In genomic region chr4:1996866-1997611, GRCh38 we compare ENCODE assay signal across 17 cellular contexts. TPM values are rescaled to one million over a fixed set of nuclear protein-coding genes. Genes with fewer than 3 reads are reported as not detected.
A peak's percentile ranks its signal among the peaks of the same experiment; 100 is the strongest.
DNase-seq lines count a peak whose midpoint lies in the region; ATAC-seq and TF ChIP-seq lines count a peak whose summit lies in the region.
"Had no signal": no experiment of that assay in that cellular context is flagged by ENCODE, and none has a peak within 500 bp of the region (broad histone marks: within the 10 kb centered on the region; RNA-seq: fewer than 3 reads in every experiment).

No MANE protein-coding gene starts in this region.

- intact Hi-C loops in heart left ventricle (cut with DNase I), result no loop called here

- H3K27me3 ChIP-seq in trophoblast cell (ENCODE audit: insufficient read depth, low read length), result no peaks in the 10 kb centered on the region
- no peaks in the 10 kb centered on the region for H3K27me3 ChIP-seq in heart left ventricle
- H3K27me3 ChIP-seq in effector memory CD4-positive, alpha-beta T cell (replicated peaks; ENCODE audit: control insufficient read depth, insufficient read depth, low read length, poor library complexity, severe bottlenecking), result no peaks in the 10 kb centered on the region
- H3K27me3 ChIP-seq: BLaER1 treated with 17β-estradiol and CSF1 and Interleukin-3, amounts not matched to agents 10 nM and 100 nM had no signal

- H3K9me3 Mint-ChIP-seq in activated naive CD8-positive, alpha-beta T cell (ENCODE audit: low read depth), result peaks cover 22% of the 10 kb centered on the region
- peaks cover 37% of the 10 kb centered on the region for H3K9me3 Mint-ChIP-seq in activated naive CD8-positive, alpha-beta T cell treated with anti-CD3 and anti-CD28 coated beads, Interleukin-2, amount 50 U/mL, for 24 hours
- peaks cover 14% of the 10 kb centered on the region for H3K9me3 Mint-ChIP-seq in WTC11

- H3K36me3 ChIP-seq in trophoblast cell (ENCODE audit: control insufficient read depth in 1 of 2, insufficient read depth in 2 of 2, low read length in 2 of 2), result no peaks in the 10 kb centered on the region
- peaks cover 0 to 10% (median 0%) of the 10 kb centered on the region in 9 donors for H3K36me3 ChIP-seq in heart left ventricle
- H3K36me3 ChIP-seq in effector memory CD4-positive, alpha-beta T cell (ENCODE audit: control insufficient read depth, insufficient read depth, low read length), result no peaks in the 10 kb centered on the region

- TF ChIP-seq CTCF in WTC11 (IDR thresholded peaks at IDR 0.05) (no peak), heart left ventricle (IDR thresholded peaks at IDR 0.05) (no peak)

- CTCF ChIA-PET in WTC11 (lab: Charles Lee), result interaction anchor here (1.3 kb wide), 1 partner anchor 15 kb away, joined by 4 read pairs; no protein-coding TSS in a partner anchor

- peaks cover 6 to 12% of the 10 kb centered on the region in 2 experiments for H3K4me1 ChIP-seq in trophoblast cell (ENCODE audit: control insufficient read depth in 1 of 2, insufficient read depth in 2 of 2, low read length in 2 of 2)
- no peaks in the 10 kb centered on the region for H3K4me1 ChIP-seq in heart left ventricle
- no peaks in the 10 kb centered on the region for H3K4me1 ChIP-seq in effector memory CD4-positive, alpha-beta T cell (ENCODE audit: control insufficient read depth, insufficient read depth, low read length, poor library complexity, severe bottlenecking)

- H4K8ac ChIP-seq in trophoblast cell (ENCODE audit: low read depth, low read length), result no peak overlapping the region

- H3K27ac ChIP-seq in trophoblast cell (ENCODE audit: low read depth, low read length), result no peak overlapping the region
- no peak overlapping the region for H3K27ac ChIP-seq in heart left ventricle
- H3K27ac ChIP-seq in effector memory CD4-positive, alpha-beta T cell (ENCODE audit: insufficient read depth, low read length, poor library complexity, severe bottlenecking), result no peak overlapping the region
- H3K27ac ChIP-seq: BLaER1 treated with 17β-estradiol and CSF1 and Interleukin-3, amounts not matched to agents 10 nM and 100 nM had no signal

- H2AFZ ChIP-seq in trophoblast cell (ENCODE audit: insufficient read depth, low read length, poor library complexity), result no peak overlapping the region
- H2AFZ ChIP-seq: GM23338 had no signal

- H4K12ac ChIP-seq in trophoblast cell (ENCODE audit: low read depth, low read length), result no peak overlapping the region

- peak overlapping the region; percentile 67 for H3K4ac ChIP-seq in trophoblast cell (ENCODE audit: low read depth, low read length)

- no peak overlapping the region for H3K23ac ChIP-seq in trophoblast cell (ENCODE audit: low read length)

- H3K9me3 ChIP-seq in trophoblast cell (ENCODE audit: insufficient read depth, low read depth, low read length), result no peaks in the 10 kb centered on the region
- peaks cover 0 to 47% (median 17%) of the 10 kb centered on the region in 12 donors for H3K9me3 ChIP-seq in heart left ventricle
- no peaks in the 10 kb centered on the region for H3K9me3 ChIP-seq in effector memory CD4-positive, alpha-beta T cell (ENCODE audit: control insufficient read depth, low read length)

- WGBS in trophoblast cell (ENCODE audit: extremely low coverage, insufficient coverage, insufficient read length), result no CpG with 5 or more reads among the region's 3 CpGs
- 66 to 88% (median 84%) methylated on average over 3 of the region's 3 CpGs for WGBS in heart left ventricle, 4 donors

- no peak overlapping the region for H2AK5ac ChIP-seq in trophoblast cell (ENCODE audit: low read length)

- no peaks in the 10 kb centered on the region for H3K79me1 ChIP-seq in trophoblast cell (ENCODE audit: low read length)

- peaks cover 44% of the 10 kb centered on the region for H3K4me1 Mint-ChIP-seq in activated naive CD8-positive, alpha-beta T cell (ENCODE audit: low read depth)
- peaks cover 22% of the 10 kb centered on the region for H3K4me1 Mint-ChIP-seq in activated naive CD8-positive, alpha-beta T cell treated with anti-CD3 and anti-CD28 coated beads, Interleukin-2, amount 50 U/mL, for 24 hours
- H3K4me1 Mint-ChIP-seq in WTC11, result peaks cover 41% of the 10 kb centered on the region

- POLR2A ChIA-PET in WTC11 (lab: Charles Lee), result no interaction called here

- no peak overlapping the region for H4K91ac ChIP-seq in trophoblast cell (ENCODE audit: low read depth, low read length)

- no peak overlapping the region for H2BK5ac ChIP-seq in trophoblast cell (ENCODE audit: low read depth, low read length, poor library complexity)

- H2BK120ac ChIP-seq in trophoblast cell (ENCODE audit: insufficient read depth, low read length, poor library complexity), result no peak overlapping the region

- TF ChIP-seq POLR2A in heart left ventricle (IDR thresholded peaks at IDR 0.05), result no peak

- DNase-seq in activated naive CD8-positive, alpha-beta T cell treated with anti-CD3 and anti-CD28 coated beads, Interleukin-2, amount 50 U/mL, for 24 hours, result no peak
- no peak for DNase-seq in WTC11 (ENCODE audit: low spot score)
- peak; percentile 24 to 52 for DNase-seq in trophoblast cell
- DNase-seq in heart left ventricle, result no peak
- DNase-seq in effector memory CD4-positive, alpha-beta T cell, result no peak
- no peak for DNase-seq in NK-92 (lab: John Stamatoyannopoulos, UW; ENCODE audit: unreplicated experiment)
- DNase-seq: ACHN; Calu3; CD4-positive, alpha-beta T cell; DMS 273 treated with DMSO at 0.1 percent for 48 hours; DMS79 treated with DMSO at 0.1 percent for 48 hours; EL; H7 had no signal

- H3K18ac ChIP-seq in trophoblast cell (ENCODE audit: low read length), result no peak overlapping the region

- no peaks in the 10 kb centered on the region for H3K79me2 ChIP-seq in trophoblast cell (ENCODE audit: control insufficient read depth, insufficient read depth, low read length, poor library complexity)

- H3K4me3 ChIP-seq in trophoblast cell (ENCODE audit: low read depth, low read length) (no peak overlapping the region), heart left ventricle (no peak overlapping the region)
- H3K4me3 ChIP-seq in effector memory CD4-positive, alpha-beta T cell (ENCODE audit: insufficient read depth, low read depth, low read length, poor library complexity, severe bottlenecking), result no peak overlapping the region
- H3K4me3 ChIP-seq: GM23338 had no signal

- H3K27me3 Mint-ChIP-seq in activated naive CD8-positive, alpha-beta T cell, result no peaks in the 10 kb centered on the region
- H3K27me3 Mint-ChIP-seq in activated naive CD8-positive, alpha-beta T cell treated with anti-CD3 and anti-CD28 coated beads, Interleukin-2, amount 50 U/mL, for 24 hours, result no peaks in the 10 kb centered on the region
- no peaks in the 10 kb centered on the region for H3K27me3 Mint-ChIP-seq in WTC11 (ENCODE audit: low read depth)
- H3K27me3 Mint-ChIP-seq: CD4-positive, alpha-beta T cell; IgD-negative memory B cell had no signal

- no peak overlapping the region for H3K4me2 ChIP-seq in trophoblast cell (ENCODE audit: low read length)
- H3K4me2 ChIP-seq: BLaER1 treated with 17β-estradiol and CSF1 and Interleukin-3, amounts not matched to agents 10 nM and 100 nM; GM23338 had no signal

- H3K4me3 Mint-ChIP-seq in activated naive CD8-positive, alpha-beta T cell, result peak overlapping the region; percentile 5
- H3K4me3 Mint-ChIP-seq in activated naive CD8-positive, alpha-beta T cell treated with anti-CD3 and anti-CD28 coated beads, Interleukin-2, amount 50 U/mL, for 24 hours, result no peak overlapping the region
- H3K4me3 Mint-ChIP-seq in WTC11, result no peak overlapping the region
- H3K4me3 Mint-ChIP-seq: CD4-positive, alpha-beta T cell; GM23338; IgD-negative memory B cell had no signal

- no peak overlapping the region for H3K14ac ChIP-seq in trophoblast cell (ENCODE audit: low read length)

- no peak overlapping the region for H2BK12ac ChIP-seq in trophoblast cell (ENCODE audit: low read length)

- no peak overlapping the region for H3K27ac Mint-ChIP-seq in activated naive CD8-positive, alpha-beta T cell
- H3K27ac Mint-ChIP-seq in activated naive CD8-positive, alpha-beta T cell treated with anti-CD3 and anti-CD28 coated beads, Interleukin-2, amount 50 U/mL, for 24 hours, result no peak overlapping the region
- H3K27ac Mint-ChIP-seq in WTC11, result peak overlapping the region; percentile 26; the same call in 1 of the 2 replicates
- H3K27ac Mint-ChIP-seq: CD4-positive, alpha-beta T cell; IgD-negative memory B cell had no signal

- peaks cover 47% of the 10 kb centered on the region for H3K36me3 Mint-ChIP-seq in activated naive CD8-positive, alpha-beta T cell
- H3K36me3 Mint-ChIP-seq in activated naive CD8-positive, alpha-beta T cell treated with anti-CD3 and anti-CD28 coated beads, Interleukin-2, amount 50 U/mL, for 24 hours (ENCODE audit: low read depth), result peaks cover 65% of the 10 kb centered on the region
- peaks cover 28% of the 10 kb centered on the region for H3K36me3 Mint-ChIP-seq in WTC11

- ATAC-seq in activated naive CD8-positive, alpha-beta T cell treated with anti-CD3 and anti-CD28 coated beads, Interleukin-2, amount 50 U/mL, for 24 hours, result no peak
- no peak for ATAC-seq in WTC11
- ATAC-seq in heart left ventricle, result no peak
- ATAC-seq: GM23338 had no signal

- H3K9ac ChIP-seq in trophoblast cell (ENCODE audit: low read length), result no peak overlapping the region
- H3K9ac ChIP-seq: BLaER1 treated with 17β-estradiol and CSF1 and Interleukin-3, amounts not matched to agents 10 nM and 100 nM had no signal

TF ChIP-seq in WTC11, 78 proteins besides CTCF, POLR2A, EP300 and RAD21 (continues in another document):
- TF ChIP-seq NFYB (CRISPR knock-in tag; conservative IDR thresholded peaks at IDR 0.05; ENCODE audit: low read depth), result no peak
- no peak for TF ChIP-seq GABPB1 (CRISPR knock-in tag; IDR thresholded peaks at IDR 0.05)
- no peak for TF ChIP-seq TEAD4 (CRISPR knock-in tag; IDR thresholded peaks at IDR 0.05)

RNA-seq across cellular contexts. Expression of gene NELFA, which starts 11.7 kb away (rescaled TPM):
- total RNA-seq in WTC11 (2021) (63.3 to 72.6 TPM (median 69.2 TPM) in 3 replicates), heart left ventricle (10 to 100 TPM in 5 of 9 donors, 1 to 10 TPM in 4; 8.1 to 14.9 (median 10.3) TPM)
- polyA plus RNA-seq in trophoblast cell (2013), result 27.2 and 27.8 TPM in 2 replicates
- polyA plus RNA-seq in heart left ventricle, result 10 to 100 TPM; 10.4 to 12.8 TPM

Comparison
In these comparisons a context has a peak if more than half of its experiments do, and no peak if none do; other contexts are left out.
1. DNase-seq: peak in trophoblast cell (2 of 2); none in activated naive CD8-positive, alpha-beta T cell treated with anti-CD3 and anti-CD28 coated beads, Interleukin-2, amount 50 U/mL, for 24 hours (single experiment), WTC11 (single experiment), heart left ventricle (0 of 5), effector memory CD4-positive, alpha-beta T cell (0 of 3) and NK-92 (single experiment).